Comparison of ENCODE assay signal across 8 cellular contexts in the genomic region with DNA sequence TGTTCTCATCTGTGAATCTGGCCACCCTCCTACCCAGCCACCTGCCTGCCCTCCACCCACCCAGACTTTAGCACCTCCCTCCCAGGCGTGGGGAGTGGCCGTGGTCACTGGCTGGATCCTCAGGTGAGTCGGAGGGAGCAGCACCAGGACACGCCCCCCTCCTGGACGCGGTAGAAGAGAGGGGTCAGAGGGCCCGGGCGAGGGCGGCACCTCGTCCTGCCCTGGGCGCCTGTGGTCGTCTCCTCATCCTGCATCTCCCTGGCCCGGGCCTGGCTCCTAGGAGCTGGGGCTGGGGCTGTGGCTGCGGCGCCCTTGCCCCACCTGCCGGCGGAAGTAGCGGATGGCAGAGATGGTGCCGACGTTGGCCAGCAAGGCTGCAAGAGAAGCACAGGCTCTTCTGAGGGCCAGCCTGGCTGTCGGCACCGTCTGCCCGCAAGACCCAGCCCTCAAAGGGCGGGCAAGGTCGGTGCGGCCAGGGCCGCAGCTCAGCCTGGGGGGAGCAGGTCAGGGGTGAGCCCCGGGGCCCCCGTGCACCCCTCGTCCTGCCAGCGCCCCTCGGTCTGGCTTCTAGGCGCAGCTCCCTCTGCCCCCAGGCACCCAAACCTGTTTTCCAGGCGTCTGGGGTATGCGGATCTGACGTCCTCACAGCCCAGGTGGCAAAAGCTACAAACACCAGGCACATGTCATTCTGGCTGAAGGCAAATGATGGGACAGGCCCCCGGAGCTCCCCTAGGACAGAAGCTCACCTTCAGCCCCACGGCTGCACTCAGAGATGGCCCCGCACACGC.
DNase-seq lines count a peak whose midpoint lies in the region; ATAC-seq lines count a peak whose summit lies in the region.

No MANE protein-coding gene starts in this region.

- peak overlapping the region; percentile 83 for H3K4me3 ChIP-seq in SK-N-MC
- H3K4me3 ChIP-seq in adipocyte (ENCODE audit: low read length) = no peak overlapping the region
- H3K4me3 ChIP-seq in iPS-18c (ENCODE audit: insufficient read depth, low read depth, low read length) = peak overlapping the region; percentile 36

- no peak for ATAC-seq in GM21367 (IDR thresholded peaks at IDR 0.05; ENCODE audit: unreplicated experiment)

- H3K9ac ChIP-seq in SK-N-MC (ENCODE audit: insufficient read length) = no peak overlapping the region
- H3K9ac ChIP-seq in adipocyte (ENCODE audit: low read length) = no peak overlapping the region

- no peak overlapping the region for H3K27ac ChIP-seq in SK-N-MC

- no peaks in the 10 kb centered on the region for H3K4me1 ChIP-seq in adipocyte (ENCODE audit: control insufficient read depth, insufficient read depth, low read length)

- H3K36me3 ChIP-seq in SK-N-MC (ENCODE audit: insufficient read depth, low read length) (no peaks in the 10 kb centered on the region), adipocyte (ENCODE audit: control insufficient read depth, insufficient read depth, low read length, severe bottlenecking) (no peaks in the 10 kb centered on the region)

- peaks cover 34% of the 10 kb centered on the region for H3K27me3 ChIP-seq in adipocyte (replicated peaks; ENCODE audit: control insufficient read depth, insufficient read depth, low read length)

- H3K9me3 ChIP-seq in SK-N-MC (ENCODE audit: low read depth, low read length) (no peaks in the 10 kb centered on the region), adipocyte (ENCODE audit: control insufficient read depth, low read length) (no peaks in the 10 kb centered on the region), iPS-18c (ENCODE audit: control insufficient read depth, insufficient read depth, low read length) (peaks cover 2% of the 10 kb centered on the region)

- DNase-seq in NCI-H524 (lab: John Stamatoyannopoulos, UW) (peak; percentile 32 to 63), NCI-H524 treated with DMSO at 0.1 percent for 48 hours (lab: John Stamatoyannopoulos, UW) (no peak), HuH-7.5 (ENCODE audit: low spot score) (peak; percentile 91), SK-N-MC (ENCODE audit: low read depth, low spot score) (no peak), adipocyte (ENCODE audit: low read depth) (peak; percentile 80)
- peak; percentile 59 to 61 for DNase-seq in stimulated activated CD4-positive, alpha-beta T cell treated with anti-CD3 and anti-CD28 coated beads, Interleukin-1b, Interleukin-23, amount 100 ng/mL, for 4 hours (ENCODE audit: low read depth in 2 of 2)

Comparison
In these comparisons a context has a peak if more than half of its experiments do, and no peak if none do; other contexts are left out.
1. DNase-seq: peak in NCI-H524 (2 of 2), HuH-7.5 (single experiment), adipocyte (single experiment) and stimulated activated CD4-positive, alpha-beta T cell treated with anti-CD3 and anti-CD28 coated beads, Interleukin-1b, Interleukin-23, amount 100 ng/mL, for 4 hours (2 of 2); none in NCI-H524 treated with DMSO at 0.1 percent for 48 hours (single experiment) and SK-N-MC (single experiment).